Comparison of ENCODE assay signal across 28 cellular contexts in the genomic region with DNA sequence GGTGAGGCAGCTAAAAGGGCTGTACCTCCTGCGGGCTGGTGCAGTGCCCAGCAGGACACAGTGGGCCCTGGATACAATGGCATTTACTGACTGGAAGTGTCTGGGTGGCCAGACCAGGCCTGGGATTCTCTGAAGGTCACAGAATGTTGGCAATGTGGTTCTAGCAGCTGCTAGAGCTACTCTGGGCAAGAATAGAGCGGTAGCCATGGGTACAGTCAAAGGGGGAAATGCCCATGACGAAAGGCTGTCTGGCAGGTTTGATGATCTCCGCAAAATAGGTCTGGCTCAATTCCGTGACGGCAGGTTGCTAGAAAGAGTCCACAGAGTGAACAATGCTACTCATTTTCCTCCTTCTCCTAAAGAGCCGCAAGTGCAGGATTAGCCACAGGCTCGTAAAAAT.
DNase-seq lines count a peak whose midpoint lies in the region; ATAC-seq and TF ChIP-seq lines count a peak whose summit lies in the region.
"Had no signal": no experiment of that assay in that cellular context is flagged by ENCODE, and none has a peak within 500 bp of the region (broad histone marks: within the 10 kb centered on the region; RNA-seq: fewer than 3 reads in every experiment).

No MANE protein-coding gene starts in this region.

- no peaks in the 10 kb centered on the region for H3K27me3 ChIP-seq in CD8-positive, alpha-beta memory T cell (ENCODE audit: insufficient read depth, low read length, poor library complexity, severe bottlenecking)
- H3K27me3 ChIP-seq: colonic mucosa, sigmoid colon, stomach had no signal

- H3K36me3 ChIP-seq in CD8-positive, alpha-beta memory T cell (ENCODE audit: insufficient read depth, low read length), result no peaks in the 10 kb centered on the region
- H3K36me3 ChIP-seq: colonic mucosa, sigmoid colon, stomach had no signal

- POLR2A ChIA-PET in CD8-positive, alpha-beta memory T cell (lab: Charles Lee), result no interaction called here

- DNase-seq in cerebellar cortex (ENCODE audit: low spot score) (peak; percentile 60), left ventricle myocardium superior (peak; percentile 43), nucleus accumbens (lab: John Stamatoyannopoulos, UW) (peak in 29 of 56 donors; percentile 7 to 70 (median 36)), HuH-7 (ENCODE audit: low spot score) (no peak), NCI-H1417 (lab: John Stamatoyannopoulos, UW) (no peak)
- no peak for DNase-seq in CD8-positive, alpha-beta memory T cell
- DNase-seq: activated CD4-positive, alpha-beta T cell treated with anti-CD3 and anti-CD28 coated beads for 36 hours; activated CD8-positive, alpha-beta memory T cell treated with anti-CD3 and anti-CD28 coated beads for 24 hours; activated gamma-delta T cell treated with Interleukin-2 at 50 U/mL for 16 hours; activated naive CD8-positive, alpha-beta T cell treated with anti-CD3 and anti-CD28 coated beads, Interleukin-2, amount 50 U/mL, for 24 hours; activated T-cell treated with anti-CD3 and anti-CD28 coated beads, Interleukin-2, amount 50 U/mL, for 24 hours; Caco-2; colonic mucosa; H7; left colon; NCI-H1930; NCI-H2227 treated with DMSO at 0.1 percent for 48 hours; sigmoid colon; stomach; T-helper 1 cell; trophoblast cell had no signal

- H3K27me3 Mint-ChIP-seq in CD8-positive, alpha-beta memory T cell, result peaks cover 2 to 3% of the 10 kb centered on the region in 2 donors
- H3K27me3 Mint-ChIP-seq: activated CD4-positive, alpha-beta T cell treated with anti-CD3 and anti-CD28 coated beads for 36 hours; activated naive CD8-positive, alpha-beta T cell treated with anti-CD3 and anti-CD28 coated beads, Interleukin-2, amount 50 U/mL, for 24 hours; activated T-cell treated with anti-CD3 and anti-CD28 coated beads, Interleukin-2, amount 50 U/mL, for 24 hours had no signal

- no peaks in the 10 kb centered on the region for H3K36me3 Mint-ChIP-seq in CD8-positive, alpha-beta memory T cell
- H3K36me3 Mint-ChIP-seq: mesothelial cell of epicardium; natural killer cell treated with Interleukin-12 subunit alpha and Interleukin-12 subunit beta and Interleukin-15 and Interleukin-18, amount 100 ng/mL, for 72 hours had no signal

- H3K27ac ChIP-seq in 22Rv1, result peak overlapping the region; percentile 10; the same call in 1 of the 2 replicates
- no peak overlapping the region for H3K27ac ChIP-seq in CD8-positive, alpha-beta memory T cell (ENCODE audit: low read depth, low read length)
- H3K27ac ChIP-seq: colonic mucosa, HL-60, parathyroid adenoma, sigmoid colon, stomach had no signal

- H3K4me1 ChIP-seq in CD8-positive, alpha-beta memory T cell (ENCODE audit: insufficient read depth, low read length), result no peaks in the 10 kb centered on the region
- H3K4me1 ChIP-seq: Caco-2, colonic mucosa, parathyroid adenoma, sigmoid colon, stomach had no signal

- no peaks in the 10 kb centered on the region for H3K9me3 ChIP-seq in CD8-positive, alpha-beta memory T cell (ENCODE audit: low read length)
- H3K9me3 ChIP-seq: Caco-2, colonic mucosa, sigmoid colon, stomach had no signal

- no peaks in the 10 kb centered on the region for H3K9me3 Mint-ChIP-seq in CD8-positive, alpha-beta memory T cell
- H3K9me3 Mint-ChIP-seq: activated naive CD8-positive, alpha-beta T cell treated with anti-CD3 and anti-CD28 coated beads, Interleukin-2, amount 50 U/mL, for 24 hours; activated T-cell treated with anti-CD3 and anti-CD28 coated beads, Interleukin-2, amount 50 U/mL, for 24 hours; mesothelial cell of epicardium; natural killer cell treated with Interleukin-12 subunit alpha and Interleukin-12 subunit beta and Interleukin-15 and Interleukin-18, amount 100 ng/mL, for 72 hours had no signal

- H3K27ac Mint-ChIP-seq in CD8-positive, alpha-beta memory T cell, result no peak overlapping the region
- H3K27ac Mint-ChIP-seq: activated CD4-positive, alpha-beta T cell treated with anti-CD3 and anti-CD28 coated beads for 36 hours; activated naive CD8-positive, alpha-beta T cell treated with anti-CD3 and anti-CD28 coated beads, Interleukin-2, amount 50 U/mL, for 24 hours; activated T-cell treated with anti-CD3 and anti-CD28 coated beads, Interleukin-2, amount 50 U/mL, for 24 hours; mesothelial cell of epicardium; natural killer cell treated with Interleukin-12 subunit alpha and Interleukin-12 subunit beta and Interleukin-15 and Interleukin-18, amount 100 ng/mL, for 72 hours had no signal

- no peaks in the 10 kb centered on the region for H3K4me1 Mint-ChIP-seq in CD8-positive, alpha-beta memory T cell
- H3K4me1 Mint-ChIP-seq: activated naive CD8-positive, alpha-beta T cell treated with anti-CD3 and anti-CD28 coated beads, Interleukin-2, amount 50 U/mL, for 24 hours had no signal

- intact Hi-C loops in left ventricle myocardium superior (cut with micrococcal nuclease), result no loop called here

- H3K4me3 Mint-ChIP-seq in CD8-positive, alpha-beta memory T cell, result no peak overlapping the region
- H3K4me3 Mint-ChIP-seq: activated CD4-positive, alpha-beta T cell treated with anti-CD3 and anti-CD28 coated beads for 36 hours; activated naive CD8-positive, alpha-beta T cell treated with anti-CD3 and anti-CD28 coated beads, Interleukin-2, amount 50 U/mL, for 24 hours; activated T-cell treated with anti-CD3 and anti-CD28 coated beads, Interleukin-2, amount 50 U/mL, for 24 hours; mesothelial cell of epicardium; natural killer cell treated with Interleukin-12 subunit alpha and Interleukin-12 subunit beta and Interleukin-15 and Interleukin-18, amount 100 ng/mL, for 72 hours had no signal

- CTCF ChIA-PET in CD8-positive, alpha-beta memory T cell (lab: Charles Lee), result no interaction called here

- TF ChIP-seq CTCF in 22Rv1 (IDR thresholded peaks at IDR 0.05), result no peak

- no peak overlapping the region for H3K4me3 ChIP-seq in CD8-positive, alpha-beta memory T cell (ENCODE audit: low read length)
- H3K4me3 ChIP-seq: colonic mucosa, GM12878, sigmoid colon, stomach had no signal

- peak; percentile 91 for ATAC-seq in left ventricle myocardium superior
- ATAC-seq in GM18870 (IDR thresholded peaks at IDR 0.05; ENCODE audit: unreplicated experiment), result no peak
- ATAC-seq: activated CD4-positive, alpha-beta T cell treated with anti-CD3 and anti-CD28 coated beads for 36 hours; activated naive CD8-positive, alpha-beta T cell treated with anti-CD3 and anti-CD28 coated beads, Interleukin-2, amount 50 U/mL, for 24 hours; GM12878; left colon; natural killer cell treated with Interleukin-12 subunit alpha and Interleukin-12 subunit beta and Interleukin-15 and Interleukin-18, amount 100 ng/mL, for 72 hours had no signal

Comparison
In these comparisons a context has a peak if more than half of its experiments do, and no peak if none do; other contexts are left out.
1. DNase-seq: peak in cerebellar cortex (single experiment), left ventricle myocardium superior (single experiment) and nucleus accumbens (29 of 56); none in HuH-7 (single experiment), CD8-positive, alpha-beta memory T cell (0 of 5) and NCI-H1417 (0 of 3).